Comparison of ENCODE assay signal across 25 cellular contexts in the genomic region with DNA sequence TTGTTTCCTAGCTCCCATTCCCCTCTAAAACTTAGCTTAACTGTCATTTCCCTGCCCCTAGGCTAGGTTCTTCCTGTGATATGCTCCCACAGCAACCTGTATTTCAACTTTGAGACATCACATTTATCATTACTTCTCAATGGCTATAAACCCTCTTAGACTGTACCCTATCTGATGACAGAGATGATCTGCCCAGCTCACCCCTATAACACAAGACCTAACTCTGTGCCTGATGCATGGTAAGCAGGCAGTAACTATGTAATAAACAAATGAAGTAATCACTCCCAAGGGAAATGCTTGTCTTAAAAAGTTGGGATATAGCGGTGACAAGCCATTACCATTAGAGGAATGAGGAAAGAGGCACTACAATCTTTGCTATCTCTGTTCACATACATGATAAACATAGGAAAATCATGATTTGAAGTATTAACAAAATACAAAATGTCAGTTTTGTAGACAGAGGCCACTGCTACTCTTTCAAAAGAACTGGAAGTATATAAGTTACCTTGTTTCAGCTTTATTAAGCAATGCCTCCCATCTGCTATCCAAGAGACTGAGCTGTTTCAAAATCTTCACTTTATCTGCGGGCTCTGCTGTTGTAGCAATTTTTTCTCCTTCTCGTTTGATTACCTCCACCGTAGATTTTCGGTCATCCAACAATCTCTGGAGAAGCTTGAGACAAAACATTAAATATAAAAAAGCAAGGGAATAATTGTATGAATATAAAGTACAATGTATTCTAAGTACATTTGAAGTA.
A peak's percentile ranks its signal among the peaks of the same experiment; 100 is the strongest.
DNase-seq lines count a peak whose midpoint lies in the region; ATAC-seq and TF ChIP-seq lines count a peak whose summit lies in the region.
"Had no signal": no experiment of that assay in that cellular context is flagged by ENCODE, and none has a peak within 500 bp of the region (broad histone marks: within the 10 kb centered on the region; RNA-seq: fewer than 3 reads in every experiment).

No MANE protein-coding gene starts in this region.

- H3K4me3 ChIP-seq in breast epithelium (no peak overlapping the region), esophagus muscularis mucosa (no peak overlapping the region), osteoblast (ENCODE audit: insufficient read depth, low read length) (no peak overlapping the region), vagina (peak overlapping the region in 1 of 2 donors; percentile 11)
- H3K4me3 ChIP-seq: BLaER1, SJCRH30 had no signal

- peak overlapping the region; percentile 23 for H3K27ac Mint-ChIP-seq in MCF 10A (ENCODE audit: low read depth, unreplicated experiment)
- H3K27ac Mint-ChIP-seq: CD4-positive, alpha-beta T cell had no signal

- DNase-seq in MCF 10A (ENCODE audit: unreplicated experiment) (no peak), breast epithelium (ENCODE audit: low spot score in 2 of 2) (no peak), esophagus muscularis mucosa (ENCODE audit: extremely low spot score) (no peak), osteoblast (ENCODE audit: insufficient read length, low spot score, missing footprints) (no peak), vagina (ENCODE audit: extremely low spot score in 2 of 2) (no peak), H4 (ENCODE audit: low spot score) (no peak), NCI-H345 treated with DMSO at 0.1 percent for 48 hours (lab: John Stamatoyannopoulos, UW; ENCODE audit: unreplicated experiment) (no peak)
- DNase-seq: ACHN; CD4-positive, alpha-beta T cell; COR-L47; DMS79; HCEC 1CT; KBM-7; NCI-H1092 treated with DMSO at 0.1 percent for 48 hours; NCI-H1436 treated with DMSO at 0.1 percent for 48 hours; NCI-H1930; NCI-H2227 treated with DMSO at 0.1 percent for 48 hours; NCI-H524; NCI-H774; NK-92 treated with Interleukin-12 subunit alpha and Interleukin-12 subunit beta, amount 100 ng/mL, for 24 hours; SJCRH30 had no signal

- H3K36me3 ChIP-seq in breast epithelium, result peaks cover 3% of the 10 kb centered on the region
- H3K36me3 ChIP-seq in esophagus muscularis mucosa, result peaks cover 7 to 94% (median 61%) of the 10 kb centered on the region in 4 donors
- H3K36me3 ChIP-seq in osteoblast (ENCODE audit: insufficient read depth, low read length), result peaks cover 71% of the 10 kb centered on the region
- peaks cover 0 to 81% of the 10 kb centered on the region in 2 donors for H3K36me3 ChIP-seq in vagina

- no peak for TF ChIP-seq EP300 in esophagus muscularis mucosa (IDR thresholded peaks at IDR 0.05)

- no peaks in the 10 kb centered on the region for H3K4me1 ChIP-seq in breast epithelium
- peaks cover 23 to 100% (median 89%) of the 10 kb centered on the region in 4 donors for H3K4me1 ChIP-seq in esophagus muscularis mucosa
- H3K4me1 ChIP-seq in osteoblast (ENCODE audit: insufficient read depth, low read length), result peaks cover 42% of the 10 kb centered on the region
- H3K4me1 ChIP-seq in vagina, result peaks cover 75% of the 10 kb centered on the region
- H3K4me1 ChIP-seq: BLaER1, SJCRH30 had no signal

- no peaks in the 10 kb centered on the region for H3K27me3 ChIP-seq in breast epithelium
- no peaks in the 10 kb centered on the region for H3K27me3 ChIP-seq in esophagus muscularis mucosa
- H3K27me3 ChIP-seq in osteoblast (ENCODE audit: insufficient read depth, low read length), result no peaks in the 10 kb centered on the region
- H3K27me3 ChIP-seq in vagina, result no peaks in the 10 kb centered on the region
- H3K27me3 ChIP-seq: BLaER1, SJCRH30 had no signal

- H2AFZ ChIP-seq in osteoblast (ENCODE audit: low read length), result no peak overlapping the region

- H3K4me1 Mint-ChIP-seq in MCF 10A (ENCODE audit: insufficient read depth, unreplicated experiment), result peaks cover 12% of the 10 kb centered on the region

- peaks cover 100% of the 10 kb centered on the region for H3K36me3 Mint-ChIP-seq in MCF 10A (ENCODE audit: insufficient read depth, unreplicated experiment)

- no peaks in the 10 kb centered on the region for H3K27me3 Mint-ChIP-seq in MCF 10A (ENCODE audit: insufficient read depth, unreplicated experiment)
- H3K27me3 Mint-ChIP-seq: CD4-positive, alpha-beta T cell had no signal

- intact Hi-C loops in MCF 10A (cut with micrococcal nuclease) (no loop called here), breast epithelium (cut with DNase I; ENCODE audit: low total_unique reads) (no loop called here), esophagus muscularis mucosa (cut with DNase I) (no loop called here), vagina (cut with DNase I) (no loop called here)

- no peaks in the 10 kb centered on the region for H4K20me1 ChIP-seq in osteoblast (ENCODE audit: insufficient read depth, low read length)
- H4K20me1 ChIP-seq: BLaER1 had no signal

- H3K27ac ChIP-seq in breast epithelium (no peak overlapping the region), esophagus muscularis mucosa (replicated peaks in 1 of 4) (peak overlapping the region; percentile 33 to 88 (median 45)), osteoblast (ENCODE audit: low read depth, low read length) (peak overlapping the region; percentile 27), vagina (peak overlapping the region; percentile 60)
- H3K27ac ChIP-seq: 22Rv1, BLaER1, SJCRH30 had no signal

- ATAC-seq in GM21381 (IDR thresholded peaks at IDR 0.05; ENCODE audit: unreplicated experiment), result no peak
- ATAC-seq: Panc1 had no signal

- no TSS peak for BruUV-seq in MCF 10A (replicated peaks; lab: Mats Ljungman, UMichigan)

- H3K9me3 ChIP-seq in breast epithelium (no peaks in the 10 kb centered on the region), esophagus muscularis mucosa (no peaks in the 10 kb centered on the region), osteoblast (ENCODE audit: low read depth, low read length) (no peaks in the 10 kb centered on the region), vagina (no peaks in the 10 kb centered on the region)
- H3K9me3 ChIP-seq: BLaER1, SJCRH30 had no signal

- 91% methylated on average over 5 of the region's 5 CpGs for WGBS in esophagus muscularis mucosa

- TF ChIP-seq POLR2A in breast epithelium (IDR thresholded peaks at IDR 0.05) (no peak), esophagus muscularis mucosa (IDR thresholded peaks at IDR 0.05; ENCODE audit: low read depth) (no peak), vagina (IDR thresholded peaks at IDR 0.05) (no peak)

- peaks cover 41% of the 10 kb centered on the region for H3K79me2 ChIP-seq in osteoblast (ENCODE audit: insufficient read depth, low read length)

- H3K4me3 Mint-ChIP-seq in MCF 10A (ENCODE audit: unreplicated experiment), result no peak overlapping the region
- H3K4me3 Mint-ChIP-seq: CD4-positive, alpha-beta T cell had no signal

- CTCF ChIA-PET in MCF 10A (lab: Yijun Ruan, JAX), result interaction anchor here (1.3 to 2.2 kb wide), 3 partner anchors 10 to 162 kb away, joined by 3 to 7 read pairs (median 6); no protein-coding TSS in a partner anchor

- POLR2A ChIA-PET in MCF 10A (lab: Yijun Ruan, JAX), result interaction anchor here (0.7 to 1.6 kb wide), 3 partner anchors 10 to 23 kb away, joined by 3 to 4 read pairs (median 3); no protein-coding TSS in a partner anchor

- H3K4me2 ChIP-seq in osteoblast (ENCODE audit: insufficient read depth, low read length), result no peak overlapping the region
- H3K4me2 ChIP-seq: BLaER1 had no signal

- H3K9me3 Mint-ChIP-seq in MCF 10A (ENCODE audit: unreplicated experiment), result no peaks in the 10 kb centered on the region
- H3K9me3 Mint-ChIP-seq: CD4-positive, alpha-beta T cell had no signal

- TF ChIP-seq CTCF in MCF 10A (IDR thresholded peaks at IDR 0.05; ENCODE audit: unreplicated experiment) (no peak), breast epithelium (IDR thresholded peaks at IDR 0.05) (no peak), esophagus muscularis mucosa (IDR thresholded peaks at IDR 0.05) (no peak), osteoblast (IDR thresholded peaks at IDR 0.05; ENCODE audit: extremely low read depth, low read depth, low read length) (no peak), vagina (IDR thresholded peaks at IDR 0.05) (no peak)

Comparison
In these comparisons a context has a peak if more than half of its experiments do, and no peak if none do; other contexts are left out.
1. H3K27ac ChIP-seq: peak in esophagus muscularis mucosa (4 of 4), osteoblast (single experiment) and vagina (single experiment); none in breast epithelium (0 of 2).